1 cellular context compared by ENCODE assay signal in the genomic region with DNA sequence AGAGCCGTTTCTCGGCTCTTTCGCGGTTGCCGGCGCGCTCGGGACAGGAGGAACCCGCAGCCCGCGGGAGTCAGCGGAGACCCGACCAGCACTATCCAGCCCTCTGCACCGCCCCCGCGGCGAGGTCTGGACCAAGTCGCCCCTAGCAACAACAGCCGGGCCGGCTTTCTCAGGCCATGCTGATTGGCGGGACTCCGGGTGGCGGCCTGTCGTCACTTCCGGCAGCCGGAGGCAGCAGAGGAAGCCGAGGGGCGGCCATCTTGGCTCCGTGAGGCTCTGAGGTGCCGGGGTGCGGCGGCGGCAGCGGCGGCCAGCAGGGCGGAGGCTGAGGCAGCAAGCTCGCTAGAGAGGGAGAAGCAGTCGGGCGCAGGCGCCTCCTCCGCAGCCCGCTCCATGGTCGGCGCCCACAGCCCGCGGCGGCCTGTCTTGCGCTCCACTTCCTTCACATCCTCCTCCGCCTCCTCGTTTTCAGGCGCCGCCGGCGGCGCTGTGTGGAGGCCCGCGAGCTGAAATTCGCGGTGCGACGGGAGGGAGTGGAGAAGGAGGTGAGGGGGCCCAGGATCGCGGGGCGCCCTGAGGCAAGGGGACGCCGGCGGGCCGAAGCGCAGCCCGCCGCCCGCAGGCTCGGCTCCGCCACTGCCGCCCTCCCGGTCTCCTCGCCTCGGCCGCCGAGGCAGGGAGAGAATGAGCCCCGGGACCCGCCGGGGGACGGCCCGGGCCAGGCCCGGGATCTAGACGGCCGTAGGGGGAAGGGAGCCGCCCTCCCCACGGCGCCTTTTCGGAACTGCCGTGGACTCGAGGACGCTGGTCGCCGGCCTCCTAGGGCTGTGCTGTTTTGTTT.
TF ChIP-seq lines count a peak whose summit lies in the region.

A gene (plus strand): TSS at position 263 of the 841 bp plus-strand sequence. CDS start 615 bp downstream, outside the sequence.

TF ChIP-seq in WTC11, 78 proteins besides CTCF, POLR2A, EP300 and RAD21 (continued from another document):
- TF ChIP-seq, protein P1, sequence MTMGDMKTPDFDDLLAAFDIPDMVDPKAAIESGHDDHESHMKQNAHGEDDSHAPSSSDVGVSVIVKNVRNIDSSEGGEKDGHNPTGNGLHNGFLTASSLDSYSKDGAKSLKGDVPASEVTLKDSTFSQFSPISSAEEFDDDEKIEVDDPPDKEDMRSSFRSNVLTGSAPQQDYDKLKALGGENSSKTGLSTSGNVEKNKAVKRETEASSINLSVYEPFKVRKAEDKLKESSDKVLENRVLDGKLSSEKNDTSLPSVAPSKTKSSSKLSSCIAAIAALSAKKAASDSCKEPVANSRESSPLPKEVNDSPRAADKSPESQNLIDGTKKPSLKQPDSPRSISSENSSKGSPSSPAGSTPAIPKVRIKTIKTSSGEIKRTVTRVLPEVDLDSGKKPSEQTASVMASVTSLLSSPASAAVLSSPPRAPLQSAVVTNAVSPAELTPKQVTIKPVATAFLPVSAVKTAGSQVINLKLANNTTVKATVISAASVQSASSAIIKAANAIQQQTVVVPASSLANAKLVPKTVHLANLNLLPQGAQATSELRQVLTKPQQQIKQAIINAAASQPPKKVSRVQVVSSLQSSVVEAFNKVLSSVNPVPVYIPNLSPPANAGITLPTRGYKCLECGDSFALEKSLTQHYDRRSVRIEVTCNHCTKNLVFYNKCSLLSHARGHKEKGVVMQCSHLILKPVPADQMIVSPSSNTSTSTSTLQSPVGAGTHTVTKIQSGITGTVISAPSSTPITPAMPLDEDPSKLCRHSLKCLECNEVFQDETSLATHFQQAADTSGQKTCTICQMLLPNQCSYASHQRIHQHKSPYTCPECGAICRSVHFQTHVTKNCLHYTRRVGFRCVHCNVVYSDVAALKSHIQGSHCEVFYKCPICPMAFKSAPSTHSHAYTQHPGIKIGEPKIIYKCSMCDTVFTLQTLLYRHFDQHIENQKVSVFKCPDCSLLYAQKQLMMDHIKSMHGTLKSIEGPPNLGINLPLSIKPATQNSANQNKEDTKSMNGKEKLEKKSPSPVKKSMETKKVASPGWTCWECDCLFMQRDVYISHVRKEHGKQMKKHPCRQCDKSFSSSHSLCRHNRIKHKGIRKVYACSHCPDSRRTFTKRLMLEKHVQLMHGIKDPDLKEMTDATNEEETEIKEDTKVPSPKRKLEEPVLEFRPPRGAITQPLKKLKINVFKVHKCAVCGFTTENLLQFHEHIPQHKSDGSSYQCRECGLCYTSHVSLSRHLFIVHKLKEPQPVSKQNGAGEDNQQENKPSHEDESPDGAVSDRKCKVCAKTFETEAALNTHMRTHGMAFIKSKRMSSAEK (CRISPR knock-in tag; IDR thresholded peaks at IDR 0.05; ENCODE audit: borderline replicate concordance) = no peak
- TF ChIP-seq, protein P2, sequence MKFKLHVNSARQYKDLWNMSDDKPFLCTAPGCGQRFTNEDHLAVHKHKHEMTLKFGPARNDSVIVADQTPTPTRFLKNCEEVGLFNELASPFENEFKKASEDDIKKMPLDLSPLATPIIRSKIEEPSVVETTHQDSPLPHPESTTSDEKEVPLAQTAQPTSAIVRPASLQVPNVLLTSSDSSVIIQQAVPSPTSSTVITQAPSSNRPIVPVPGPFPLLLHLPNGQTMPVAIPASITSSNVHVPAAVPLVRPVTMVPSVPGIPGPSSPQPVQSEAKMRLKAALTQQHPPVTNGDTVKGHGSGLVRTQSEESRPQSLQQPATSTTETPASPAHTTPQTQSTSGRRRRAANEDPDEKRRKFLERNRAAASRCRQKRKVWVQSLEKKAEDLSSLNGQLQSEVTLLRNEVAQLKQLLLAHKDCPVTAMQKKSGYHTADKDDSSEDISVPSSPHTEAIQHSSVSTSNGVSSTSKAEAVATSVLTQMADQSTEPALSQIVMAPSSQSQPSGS (CRISPR knock-in tag; IDR thresholded peaks at IDR 0.05; ENCODE audit: borderline replicate concordance, low read depth) = no peak
